In the genomic region with DNA sequence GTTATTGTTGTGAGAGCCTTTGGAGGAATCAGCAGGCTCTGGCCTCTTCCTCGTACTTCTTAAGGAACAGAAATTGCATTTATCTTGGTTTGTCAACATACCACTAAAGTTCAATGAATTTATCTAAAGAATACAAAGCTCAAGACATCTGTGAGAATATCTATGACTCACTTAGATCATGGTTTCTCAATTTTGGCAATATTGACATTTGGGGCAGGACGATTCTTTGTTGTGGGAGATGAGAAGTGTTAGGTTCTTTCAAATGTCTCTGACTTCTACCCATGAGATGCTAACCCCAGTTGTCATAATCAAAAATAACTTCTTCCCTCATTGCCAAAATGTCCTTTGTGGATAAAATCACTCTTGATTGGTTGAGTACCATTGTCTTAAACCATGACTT, we compare ENCODE assay signal across 28 cellular contexts.
"Had no signal": no experiment of that assay in that cellular context is flagged by ENCODE, and none has a peak within 500 bp of the region (broad histone marks: within the 10 kb centered on the region; RNA-seq: fewer than 3 reads in every experiment).

No MANE protein-coding gene starts in this region.

- H3K9me3 Mint-ChIP-seq: nephron, neural progenitor cell had no signal

- H3K27me3 ChIP-seq: gastrocnemius medialis, left lung, neural progenitor cell, right atrium auricular region, thyroid gland, vagina had no signal

- ATAC-seq: esophagus mucosa; gastrocnemius medialis; left cardiac atrium; left lung; mucosa of descending colon; naive thymus-derived CD4-positive, alpha-beta T cell; sciatic nerve; stimulated activated naive CD8-positive, alpha-beta T cell treated with anti-CD3 and anti-CD28 coated beads, Interleukin-15, amount 100 ng/mL, for 72 hours had no signal

- H3K27ac ChIP-seq: coronary artery, epithelial cell of prostate, gastrocnemius medialis, left lung, neural progenitor cell, parathyroid adenoma, right atrium auricular region, thyroid gland, vagina had no signal

- H3K27ac Mint-ChIP-seq: mesothelial cell of epicardium; naive thymus-derived CD4-positive, alpha-beta T cell; nephron; neural progenitor cell; progenitor cell of endocrine pancreas had no signal

- H3K36me3 ChIP-seq: gastrocnemius medialis, left lung, neural progenitor cell, right atrium auricular region, thyroid gland, vagina had no signal

- H3K36me3 Mint-ChIP-seq: mesothelial cell of epicardium; naive thymus-derived CD4-positive, alpha-beta T cell; neural progenitor cell had no signal

- DNase-seq: dermis blood vessel endothelial cell; gastrocnemius medialis; head of caudate nucleus; left cardiac atrium; left lung; mesenchymal stem cell; mucosa of descending colon; naive thymus-derived CD4-positive, alpha-beta T cell; stimulated activated CD4-positive, alpha-beta T cell treated with anti-CD3 and anti-CD28 coated beads, Interleukin-12 subunit alpha, Interleukin-12 subunit beta, amount 100 ng/mL, for 4 hours; stimulated activated CD4-positive, alpha-beta T cell treated with anti-CD3 and anti-CD28 coated beads, Interleukin-1b, Interleukin-23, amount 100 ng/mL, for 48 hours; stimulated activated CD4-positive, alpha-beta T cell treated with anti-CD3 and anti-CD28 coated beads, Interleukin-4, amount 100 ng/mL, for 1 hour; stimulated activated CD8-positive, alpha-beta memory T cell treated with anti-CD3 and anti-CD28 coated beads, Interleukin-4, amount 100 ng/mL, for 48 hours; stimulated activated naive CD4-positive, alpha-beta T cell; stimulated activated naive CD8-positive, alpha-beta T cell treated with anti-CD3 and anti-CD28 coated beads, Interleukin-15, amount 100 ng/mL, for 72 hours; thyroid gland; trophoblast cell had no signal

- H3K27me3 Mint-ChIP-seq: naive thymus-derived CD4-positive, alpha-beta T cell; progenitor cell of endocrine pancreas; stimulated activated naive CD8-positive, alpha-beta T cell treated with anti-CD3 and anti-CD28 coated beads, Interleukin-15, amount 100 ng/mL, for 72 hours had no signal

- H3K4me3 Mint-ChIP-seq: mesothelial cell of epicardium; naive thymus-derived CD4-positive, alpha-beta T cell; nephron; neural progenitor cell; stimulated activated naive CD8-positive, alpha-beta T cell treated with anti-CD3 and anti-CD28 coated beads, Interleukin-15, amount 100 ng/mL, for 72 hours had no signal

- H3K9me3 ChIP-seq: gastrocnemius medialis, left lung, right atrium auricular region, thyroid gland, vagina had no signal

- H3K4me1 ChIP-seq: gastrocnemius medialis, left lung, neural progenitor cell, parathyroid adenoma, right atrium auricular region, thyroid gland, vagina had no signal

- H3K4me1 Mint-ChIP-seq: naive thymus-derived CD4-positive, alpha-beta T cell; neural progenitor cell; stimulated activated naive CD8-positive, alpha-beta T cell treated with anti-CD3 and anti-CD28 coated beads, Interleukin-15, amount 100 ng/mL, for 72 hours had no signal

- H3K4me3 ChIP-seq: coronary artery, gastrocnemius medialis, left lung, mucosa of descending colon, neural progenitor cell, right atrium auricular region, smooth muscle cell, thyroid gland, vagina had no signal
